In genomic region chr20:14355791-14356190, GRCh38 we compare ENCODE assay signal across 1 cellular context.
TF ChIP-seq lines count a peak whose summit lies in the region.

No MANE protein-coding gene starts in this region.

TF ChIP-seq in WTC11, 78 proteins besides CTCF, POLR2A, EP300 and RAD21 (continued from another document):
- TF ChIP-seq, protein P1, sequence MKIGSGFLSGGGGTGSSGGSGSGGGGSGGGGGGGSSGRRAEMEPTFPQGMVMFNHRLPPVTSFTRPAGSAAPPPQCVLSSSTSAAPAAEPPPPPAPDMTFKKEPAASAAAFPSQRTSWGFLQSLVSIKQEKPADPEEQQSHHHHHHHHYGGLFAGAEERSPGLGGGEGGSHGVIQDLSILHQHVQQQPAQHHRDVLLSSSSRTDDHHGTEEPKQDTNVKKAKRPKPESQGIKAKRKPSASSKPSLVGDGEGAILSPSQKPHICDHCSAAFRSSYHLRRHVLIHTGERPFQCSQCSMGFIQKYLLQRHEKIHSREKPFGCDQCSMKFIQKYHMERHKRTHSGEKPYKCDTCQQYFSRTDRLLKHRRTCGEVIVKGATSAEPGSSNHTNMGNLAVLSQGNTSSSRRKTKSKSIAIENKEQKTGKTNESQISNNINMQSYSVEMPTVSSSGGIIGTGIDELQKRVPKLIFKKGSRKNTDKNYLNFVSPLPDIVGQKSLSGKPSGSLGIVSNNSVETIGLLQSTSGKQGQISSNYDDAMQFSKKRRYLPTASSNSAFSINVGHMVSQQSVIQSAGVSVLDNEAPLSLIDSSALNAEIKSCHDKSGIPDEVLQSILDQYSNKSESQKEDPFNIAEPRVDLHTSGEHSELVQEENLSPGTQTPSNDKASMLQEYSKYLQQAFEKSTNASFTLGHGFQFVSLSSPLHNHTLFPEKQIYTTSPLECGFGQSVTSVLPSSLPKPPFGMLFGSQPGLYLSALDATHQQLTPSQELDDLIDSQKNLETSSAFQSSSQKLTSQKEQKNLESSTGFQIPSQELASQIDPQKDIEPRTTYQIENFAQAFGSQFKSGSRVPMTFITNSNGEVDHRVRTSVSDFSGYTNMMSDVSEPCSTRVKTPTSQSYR (CRISPR knock-in tag; IDR thresholded peaks at IDR 0.05), result no peak
- TF ChIP-seq ZNF317 (CRISPR knock-in tag; IDR thresholded peaks at IDR 0.05; ENCODE audit: borderline replicate concordance, low read depth) (no peak), E2F4 (CRISPR knock-in tag; IDR thresholded peaks at IDR 0.05; ENCODE audit: borderline replicate concordance, low read depth) (no peak), ZNF121 (CRISPR knock-in tag; IDR thresholded peaks at IDR 0.05) (no peak)
